ENCODE assay signal across 9 cellular contexts in genomic region chr18:58196164-58196563, GRCh38.
A peak's percentile ranks its signal among the peaks of the same experiment; 100 is the strongest.
DNase-seq lines count a peak whose midpoint lies in the region; ATAC-seq and TF ChIP-seq lines count a peak whose summit lies in the region.
"Had no signal": no experiment of that assay in that cellular context is flagged by ENCODE, and none has a peak within 500 bp of the region (broad histone marks: within the 10 kb centered on the region; RNA-seq: fewer than 3 reads in every experiment).

No MANE protein-coding gene starts in this region.

- H3K9me3 ChIP-seq in HUES64 (ENCODE audit: insufficient read depth, low read depth, low read length) (no peaks in the 10 kb centered on the region), muscle layer of duodenum (ENCODE audit: control insufficient read depth in 1 of 2, low read length in 2 of 2) (no peaks in the 10 kb centered on the region)

- peaks cover 10% of the 10 kb centered on the region for H3K79me1 ChIP-seq in mesendoderm (ENCODE audit: low read length)

- no peak overlapping the region for H2BK5ac ChIP-seq in mesendoderm (ENCODE audit: low read length)

- no peak overlapping the region for H3K18ac ChIP-seq in mesendoderm (ENCODE audit: low read length)

- 60% methylated on average over 2 of the region's 3 CpGs for WGBS in HUES64
- WGBS in mesendoderm (ENCODE audit: extremely low coverage, insufficient coverage, low lambda C conversion rate) = no CpG with 5 or more reads among the region's 3 CpGs

- BruUV-seq in Calu3 (replicated peaks; lab: Mats Ljungman, UMichigan) = TSS peak; percentile 67

- intact Hi-C loops in Calu3 (cut with micrococcal nuclease; ENCODE audit: unreplicated experiment) = loop anchor here (2.0 to 5.0 kb wide), 3 partner anchors 15 to 126 kb away; no protein-coding TSS in a partner anchor

- peaks cover 28% of the 10 kb centered on the region for H3K36me3 Mint-ChIP-seq in Calu3 (ENCODE audit: insufficient read depth, unreplicated experiment)

- H3K27me3 ChIP-seq in HUES64 (ENCODE audit: insufficient read depth, low read length) = no peaks in the 10 kb centered on the region
- H3K27me3 ChIP-seq in muscle layer of duodenum (ENCODE audit: low read depth, low read length) = no peaks in the 10 kb centered on the region
- H3K27me3 ChIP-seq in mesendoderm (ENCODE audit: insufficient read depth, low read length, poor library complexity) = no peaks in the 10 kb centered on the region

- peak overlapping the region; percentile 67 for H3K27ac Mint-ChIP-seq in Calu3 (ENCODE audit: unreplicated experiment)

- no peak overlapping the region for H3K4me2 ChIP-seq in mesendoderm (ENCODE audit: low read length)

- peak overlapping the region; percentile 89 for H3K4me3 Mint-ChIP-seq in Calu3 (ENCODE audit: low read depth, unreplicated experiment)

- H3K4me1 Mint-ChIP-seq in Calu3 (ENCODE audit: low read depth, unreplicated experiment) = peaks cover 57% of the 10 kb centered on the region

- H3K4me3 ChIP-seq in HUES64 (ENCODE audit: low read length) (peak overlapping the region; percentile 70), muscle layer of duodenum (ENCODE audit: low read depth in 1 of 2, low read length in 2 of 2) (peak overlapping the region in 1 of 2 donors; percentile 67), mesendoderm (ENCODE audit: low read length) (no peak overlapping the region)

- H3K23ac ChIP-seq in mesendoderm (ENCODE audit: low read length) = no peak overlapping the region

- DNase-seq in Calu3 = no peak
- peak; percentile 56 to 79 for DNase-seq in dermis microvascular lymphatic vessel endothelial cell (ENCODE audit: low read depth in 2 of 2)
- DNase-seq in mesendoderm = no peak
- DNase-seq in stimulated activated CD4-positive, alpha-beta T cell treated with anti-CD3 and anti-CD28 coated beads, Interleukin-12 subunit alpha, Interleukin-12 subunit beta, amount 100 ng/mL, for 4 hours = no peak
- DNase-seq: midbrain had no signal

- peaks cover 18% of the 10 kb centered on the region for H3K79me2 ChIP-seq in mesendoderm (ENCODE audit: control insufficient read depth, insufficient read depth, low read length)

- no peak overlapping the region for H3K4ac ChIP-seq in mesendoderm (ENCODE audit: low read depth, low read length)

- no peak overlapping the region for H2BK15ac ChIP-seq in mesendoderm (replicated peaks; ENCODE audit: low read depth)

- H3K4me1 ChIP-seq in HUES64 (ENCODE audit: insufficient read depth, low read length) (peaks cover 39% of the 10 kb centered on the region), muscle layer of duodenum (ENCODE audit: control insufficient read depth in 1 of 2, insufficient read depth in 2 of 2, low read length in 2 of 2) (no peaks in the 10 kb centered on the region), mesendoderm (ENCODE audit: control insufficient read depth, low read depth, low read length) (peaks cover 18% of the 10 kb centered on the region)

- no peak overlapping the region for H4K8ac ChIP-seq in mesendoderm (ENCODE audit: low read depth, low read length)

- H2AK5ac ChIP-seq in mesendoderm (ENCODE audit: low read length) = no peak overlapping the region

- H3K56ac ChIP-seq in mesendoderm (ENCODE audit: low read length) = no peak overlapping the region

- H3K27me3 Mint-ChIP-seq in Calu3 (ENCODE audit: unreplicated experiment) = no peaks in the 10 kb centered on the region

- H3K9ac ChIP-seq in HUES64 (ENCODE audit: low read depth, low read length) (peak overlapping the region; percentile 77; the same call in 1 of the 2 replicates), mesendoderm (ENCODE audit: low read length) (no peak overlapping the region)

- CTCF ChIA-PET in Calu3 (lab: Charles Lee) = interaction anchor here (1.1 to 2.9 kb wide), 6 partner anchors 12 to 126 kb away, joined by 3 to 10 read pairs (median 4); no protein-coding TSS in a partner anchor

- H3K9me3 Mint-ChIP-seq in Calu3 (ENCODE audit: low read depth, unreplicated experiment) = no peaks in the 10 kb centered on the region

- H3K27ac ChIP-seq in HUES64 (ENCODE audit: low read depth, low read length) (0 out of 2 replicates have a peak overlapping the region, but pooled peaks have one; percentile 76), muscle layer of duodenum (ENCODE audit: low read length) (peak overlapping the region; percentile 80), mesendoderm (ENCODE audit: low read depth, low read length) (no peak overlapping the region)

- TF ChIP-seq CTCF in Calu3 (IDR thresholded peaks at IDR 0.05; ENCODE audit: unreplicated experiment) = no peak

- H3K36me3 ChIP-seq in HUES64 (ENCODE audit: insufficient read depth, low read length) = no peaks in the 10 kb centered on the region
- H3K36me3 ChIP-seq in muscle layer of duodenum (ENCODE audit: control insufficient read depth in 1 of 2, insufficient read depth in 2 of 2, low read length in 2 of 2) = no peaks in the 10 kb centered on the region
- H3K36me3 ChIP-seq in mesendoderm (ENCODE audit: control insufficient read depth, insufficient read depth, low read length) = no peaks in the 10 kb centered on the region

- no peak overlapping the region for H2BK120ac ChIP-seq in mesendoderm (ENCODE audit: low read depth, low read length)

- H4K5ac ChIP-seq in mesendoderm (ENCODE audit: low read length) = no peak overlapping the region

- ATAC-seq in HG03432 (IDR thresholded peaks at IDR 0.05; ENCODE audit: unreplicated experiment) (no peak), HG03039 (IDR thresholded peaks at IDR 0.05; ENCODE audit: unreplicated experiment) (no peak)

Comparison
In these comparisons a context has a peak if more than half of its experiments do, and no peak if none do; other contexts are left out.
1. DNase-seq: peak in dermis microvascular lymphatic vessel endothelial cell (2 of 2); none in Calu3 (single experiment), mesendoderm (single experiment) and stimulated activated CD4-positive, alpha-beta T cell treated with anti-CD3 and anti-CD28 coated beads, Interleukin-12 subunit alpha, Interleukin-12 subunit beta, amount 100 ng/mL, for 4 hours (single experiment).